Comparison of ENCODE assay signal across 8 cellular contexts in the genomic region with DNA sequence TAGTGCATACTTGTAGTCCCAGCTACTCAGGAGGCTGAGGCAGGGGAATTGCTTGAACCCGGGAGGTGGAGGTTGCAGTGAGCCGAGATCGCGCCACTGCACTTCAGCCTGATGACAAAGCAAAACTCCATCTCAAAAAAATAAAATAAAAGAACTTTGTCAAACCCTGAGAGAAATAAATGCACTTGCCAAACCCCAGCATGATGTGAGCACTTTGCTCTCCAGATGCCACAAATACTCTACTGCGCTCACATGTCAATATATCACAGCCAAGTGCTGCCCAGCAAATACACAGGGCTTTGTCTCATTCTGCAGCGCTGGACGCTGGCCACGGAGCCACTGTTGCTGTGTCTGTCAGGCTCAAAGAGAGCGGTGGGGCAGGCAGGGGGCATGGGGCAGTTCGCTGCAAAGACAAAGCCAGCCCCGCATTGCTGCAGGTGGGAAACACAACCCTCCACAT. TPM values are rescaled to one million over a fixed set of nuclear protein-coding genes. Genes with fewer than 3 reads are reported as not detected.
DNase-seq lines count a peak whose midpoint lies in the region; ATAC-seq and TF ChIP-seq lines count a peak whose summit lies in the region.

No MANE protein-coding gene starts in this region.

- H3K27ac Mint-ChIP-seq in stimulated activated memory B cell treated with anti-CD40 and anti-IgM and Interleukin-4, amounts not matched to agents 10 μg/mL and 1 μg/mL and 100 μg/mL, for 72 hours = no peak overlapping the region

- no peak for ATAC-seq in HG03342 (IDR thresholded peaks at IDR 0.05; ENCODE audit: unreplicated experiment)
- ATAC-seq in stimulated activated memory B cell treated with anti-CD40 and anti-IgM and Interleukin-4, amounts not matched to agents 10 μg/mL and 1 μg/mL and 100 μg/mL, for 72 hours = no peak
- no peak for ATAC-seq in GM21786 (IDR thresholded peaks at IDR 0.05; ENCODE audit: unreplicated experiment)

- no peaks in the 10 kb centered on the region for H3K36me3 ChIP-seq in liver (ENCODE audit: control insufficient read depth in 4 of 4, insufficient read depth in 3 of 4, low read depth in 1 of 4, low read length in 3 of 4)

- no peaks in the 10 kb centered on the region for H3K27me3 ChIP-seq in liver (ENCODE audit: control insufficient read depth in 4 of 4, insufficient read depth in 4 of 4, low read length in 3 of 4)

- H3K9me3 Mint-ChIP-seq in stimulated activated memory B cell treated with anti-CD40 and anti-IgM and Interleukin-4, amounts not matched to agents 10 μg/mL and 1 μg/mL and 100 μg/mL, for 72 hours = no peaks in the 10 kb centered on the region

- H3K4me3 ChIP-seq in LNCaP clone FGC (ENCODE audit: low read depth, low read length) = no peak overlapping the region
- no peak overlapping the region for H3K4me3 ChIP-seq in liver (ENCODE audit: low read depth in 1 of 3, low read length in 3 of 3)

- no peaks in the 10 kb centered on the region for H3K9me3 ChIP-seq in liver (ENCODE audit: control insufficient read depth in 4 of 4, low read length in 3 of 4)

- H3K9ac ChIP-seq in liver (ENCODE audit: low read depth in 1 of 2, low read length in 2 of 2) = no peak overlapping the region

- 51% methylated on average over 11 of the region's 11 CpGs for WGBS in liver

- no peak overlapping the region for H3K4me3 Mint-ChIP-seq in stimulated activated memory B cell treated with anti-CD40 and anti-IgM and Interleukin-4, amounts not matched to agents 10 μg/mL and 1 μg/mL and 100 μg/mL, for 72 hours

- DNase-seq in LNCaP clone FGC (ENCODE audit: low read depth) (peak; percentile 30), caudate nucleus (lab: John Stamatoyannopoulos, UW) (peak in 59 of 61 donors; percentile 39 to 92 (median 77)), stromal cell of bone marrow (ENCODE audit: low read depth) (peak; percentile 61)
- DNase-seq in stimulated activated CD4-positive, alpha-beta T cell treated with anti-CD3 and anti-CD28 coated beads, Interleukin-2, amount 100 ng/mL, for 48 hours = no peak

- H3K36me3 Mint-ChIP-seq in stimulated activated memory B cell treated with anti-CD40 and anti-IgM and Interleukin-4, amounts not matched to agents 10 μg/mL and 1 μg/mL and 100 μg/mL, for 72 hours = no peaks in the 10 kb centered on the region

- peaks cover 19% of the 10 kb centered on the region for H3K27me3 Mint-ChIP-seq in stimulated activated memory B cell treated with anti-CD40 and anti-IgM and Interleukin-4, amounts not matched to agents 10 μg/mL and 1 μg/mL and 100 μg/mL, for 72 hours

- peaks cover 2 to 28% (median 13%) of the 10 kb centered on the region in 4 donors for H3K4me1 ChIP-seq in liver (ENCODE audit: control insufficient read depth in 4 of 4, insufficient read depth in 4 of 4, low read length in 3 of 4)

- no peak for TF ChIP-seq CTCF in LNCaP clone FGC (IDR thresholded peaks at IDR 0.05; ENCODE audit: control insufficient read depth, extremely low read depth, insufficient read depth)
- TF ChIP-seq CTCF in liver (IDR thresholded peaks at IDR 0.05; ENCODE audit: low read depth, low read length, missing input control) = no peak

- H3K27ac ChIP-seq in caudate nucleus (ENCODE audit: low read depth, low read length) (peak overlapping the region; percentile 31), liver (ENCODE audit: low read depth in 1 of 2, low read length in 2 of 2) (no peak overlapping the region)

- no peaks in the 10 kb centered on the region for H3K4me1 Mint-ChIP-seq in stimulated activated memory B cell treated with anti-CD40 and anti-IgM and Interleukin-4, amounts not matched to agents 10 μg/mL and 1 μg/mL and 100 μg/mL, for 72 hours

- peak; percentile 50 to 54 for TF ChIP-seq RAD21 in liver (IDR thresholded peaks at IDR 0.05)

TF ChIP-seq in liver, 16 proteins besides CTCF, POLR2A, EP300 and RAD21:
- no peak for TF ChIP-seq FOXA1 (IDR thresholded peaks at IDR 0.05)
- TF ChIP-seq HNF4A (conservative IDR thresholded peaks at IDR 0.05) = peak; percentile 32 to 78
- no peak for TF ChIP-seq NR2F2 (IDR thresholded peaks at IDR 0.05)
- no peak for TF ChIP-seq YY1 (IDR thresholded peaks at IDR 0.05)
- peak; percentile 60 for TF ChIP-seq FOXA2 (IDR thresholded peaks at IDR 0.05)
- no peak for TF ChIP-seq SP1 (IDR thresholded peaks at IDR 0.05)
- TF ChIP-seq, protein P1, sequence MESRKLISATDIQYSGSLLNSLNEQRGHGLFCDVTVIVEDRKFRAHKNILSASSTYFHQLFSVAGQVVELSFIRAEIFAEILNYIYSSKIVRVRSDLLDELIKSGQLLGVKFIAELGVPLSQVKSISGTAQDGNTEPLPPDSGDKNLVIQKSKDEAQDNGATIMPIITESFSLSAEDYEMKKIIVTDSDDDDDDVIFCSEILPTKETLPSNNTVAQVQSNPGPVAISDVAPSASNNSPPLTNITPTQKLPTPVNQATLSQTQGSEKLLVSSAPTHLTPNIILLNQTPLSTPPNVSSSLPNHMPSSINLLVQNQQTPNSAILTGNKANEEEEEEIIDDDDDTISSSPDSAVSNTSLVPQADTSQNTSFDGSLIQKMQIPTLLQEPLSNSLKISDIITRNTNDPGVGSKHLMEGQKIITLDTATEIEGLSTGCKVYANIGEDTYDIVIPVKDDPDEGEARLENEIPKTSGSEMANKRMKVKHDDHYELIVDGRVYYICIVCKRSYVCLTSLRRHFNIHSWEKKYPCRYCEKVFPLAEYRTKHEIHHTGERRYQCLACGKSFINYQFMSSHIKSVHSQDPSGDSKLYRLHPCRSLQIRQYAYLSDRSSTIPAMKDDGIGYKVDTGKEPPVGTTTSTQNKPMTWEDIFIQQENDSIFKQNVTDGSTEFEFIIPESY (IDR thresholded peaks at IDR 0.05) = no peak
- peak in 1 of 2 donors; percentile 63 for TF ChIP-seq RXRA (IDR thresholded peaks at IDR 0.05)
- no peak for TF ChIP-seq HNF4G (IDR thresholded peaks at IDR 0.05)
- no peak for TF ChIP-seq GABPA (IDR thresholded peaks at IDR 0.05 in 1 of 2, conservative IDR thresholded peaks at IDR 0.05 in 1 of 2)
- TF ChIP-seq JUND (IDR thresholded peaks at IDR 0.05) = no peak
- TF ChIP-seq, protein P2, sequence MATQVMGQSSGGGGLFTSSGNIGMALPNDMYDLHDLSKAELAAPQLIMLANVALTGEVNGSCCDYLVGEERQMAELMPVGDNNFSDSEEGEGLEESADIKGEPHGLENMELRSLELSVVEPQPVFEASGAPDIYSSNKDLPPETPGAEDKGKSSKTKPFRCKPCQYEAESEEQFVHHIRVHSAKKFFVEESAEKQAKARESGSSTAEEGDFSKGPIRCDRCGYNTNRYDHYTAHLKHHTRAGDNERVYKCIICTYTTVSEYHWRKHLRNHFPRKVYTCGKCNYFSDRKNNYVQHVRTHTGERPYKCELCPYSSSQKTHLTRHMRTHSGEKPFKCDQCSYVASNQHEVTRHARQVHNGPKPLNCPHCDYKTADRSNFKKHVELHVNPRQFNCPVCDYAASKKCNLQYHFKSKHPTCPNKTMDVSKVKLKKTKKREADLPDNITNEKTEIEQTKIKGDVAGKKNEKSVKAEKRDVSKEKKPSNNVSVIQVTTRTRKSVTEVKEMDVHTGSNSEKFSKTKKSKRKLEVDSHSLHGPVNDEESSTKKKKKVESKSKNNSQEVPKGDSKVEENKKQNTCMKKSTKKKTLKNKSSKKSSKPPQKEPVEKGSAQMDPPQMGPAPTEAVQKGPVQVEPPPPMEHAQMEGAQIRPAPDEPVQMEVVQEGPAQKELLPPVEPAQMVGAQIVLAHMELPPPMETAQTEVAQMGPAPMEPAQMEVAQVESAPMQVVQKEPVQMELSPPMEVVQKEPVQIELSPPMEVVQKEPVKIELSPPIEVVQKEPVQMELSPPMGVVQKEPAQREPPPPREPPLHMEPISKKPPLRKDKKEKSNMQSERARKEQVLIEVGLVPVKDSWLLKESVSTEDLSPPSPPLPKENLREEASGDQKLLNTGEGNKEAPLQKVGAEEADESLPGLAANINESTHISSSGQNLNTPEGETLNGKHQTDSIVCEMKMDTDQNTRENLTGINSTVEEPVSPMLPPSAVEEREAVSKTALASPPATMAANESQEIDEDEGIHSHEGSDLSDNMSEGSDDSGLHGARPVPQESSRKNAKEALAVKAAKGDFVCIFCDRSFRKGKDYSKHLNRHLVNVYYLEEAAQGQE (IDR thresholded peaks at IDR 0.05) = peak; percentile 39
- peak; percentile 64 for TF ChIP-seq MAX (IDR thresholded peaks at IDR 0.05)
- TF ChIP-seq, protein P3, sequence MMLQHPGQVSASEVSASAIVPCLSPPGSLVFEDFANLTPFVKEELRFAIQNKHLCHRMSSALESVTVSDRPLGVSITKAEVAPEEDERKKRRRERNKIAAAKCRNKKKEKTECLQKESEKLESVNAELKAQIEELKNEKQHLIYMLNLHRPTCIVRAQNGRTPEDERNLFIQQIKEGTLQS (IDR thresholded peaks at IDR 0.05) = no peak
- no peak for TF ChIP-seq TAF1 (conservative IDR thresholded peaks at IDR 0.05)
- no peak for TF ChIP-seq EGR1 (IDR thresholded peaks at IDR 0.05; ENCODE audit: low read depth in 2 of 2)

RNA-seq across cellular contexts. Expression of gene AHNAK, which starts 45.1 kb away (rescaled TPM):
- 100 to 1,000 TPM in 1 of 2 donors, 10 to 100 TPM in 1; 53.6 to 110 TPM for total RNA-seq in liver
- polyA plus RNA-seq in liver = 10 to 100 TPM; 22.6 to 22.7 TPM

Comparison
In these comparisons a context has a peak if more than half of its experiments do, and no peak if none do; other contexts are left out.
1. DNase-seq: peak in LNCaP clone FGC (single experiment), caudate nucleus (59 of 61) and stromal cell of bone marrow (single experiment); none in stimulated activated CD4-positive, alpha-beta T cell treated with anti-CD3 and anti-CD28 coated beads, Interleukin-2, amount 100 ng/mL, for 48 hours (0 of 2).